ENCODE assay signal across 9 cellular contexts in the genomic region with DNA sequence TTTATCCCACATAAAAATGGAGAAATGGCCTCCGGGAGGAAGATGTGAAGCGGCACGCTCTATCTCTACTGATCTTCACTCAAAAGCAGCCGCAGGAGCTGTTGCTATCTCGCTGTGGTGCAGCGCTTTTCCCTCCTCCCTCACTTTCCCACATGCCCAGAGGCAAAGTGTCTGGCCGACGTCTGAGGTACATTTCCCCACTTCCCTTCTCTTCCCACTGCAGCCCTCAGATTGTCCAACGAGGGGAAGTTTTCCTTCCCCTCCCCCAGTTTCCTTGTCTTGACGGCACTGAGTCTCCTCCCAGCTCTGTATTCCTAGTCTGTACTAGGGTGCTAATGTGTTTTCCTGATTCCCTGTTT. TPM values are rescaled to one million over a fixed set of nuclear protein-coding genes. Genes with fewer than 3 reads are reported as not detected.
DNase-seq lines count a peak whose midpoint lies in the region; ATAC-seq and TF ChIP-seq lines count a peak whose summit lies in the region.
"Had no signal": no experiment of that assay in that cellular context is flagged by ENCODE, and none has a peak within 500 bp of the region (broad histone marks: within the 10 kb centered on the region; RNA-seq: fewer than 3 reads in every experiment).

No MANE protein-coding gene starts in this region.

- H3K4me3 ChIP-seq in right atrium auricular region (peak overlapping the region; percentile 40 to 55), skeletal muscle satellite cell (ENCODE audit: low read length) (peak overlapping the region; percentile 74)
- H3K4me3 ChIP-seq: K562 had no signal

- H3K36me3 Mint-ChIP-seq in activated CD4-positive, alpha-beta memory T cell treated with anti-CD3 and anti-CD28 coated beads for 36 hours: no peaks in the 10 kb centered on the region

- H3K36me3 ChIP-seq in right atrium auricular region (no peaks in the 10 kb centered on the region), skeletal muscle satellite cell (ENCODE audit: insufficient read depth, low read length) (no peaks in the 10 kb centered on the region)

- peak overlapping the region; percentile 62 for H3K9ac ChIP-seq in skeletal muscle satellite cell (ENCODE audit: low read depth, low read length)

- peaks cover 0 to 16% of the 10 kb centered on the region in 2 donors for H3K4me1 ChIP-seq in right atrium auricular region
- H3K4me1 ChIP-seq in skeletal muscle satellite cell (ENCODE audit: control insufficient read depth, insufficient read depth, low read length): peaks cover 8% of the 10 kb centered on the region

- H3K27ac Mint-ChIP-seq in activated CD4-positive, alpha-beta memory T cell treated with anti-CD3 and anti-CD28 coated beads for 36 hours: no peak overlapping the region

- POLR2A ChIA-PET in HEK293T (lab: Yijun Ruan, JAX): interaction anchor here (0.6 kb wide), 1 partner anchor 47 kb away, joined by 3 read pairs; no protein-coding TSS in a partner anchor
- POLR2A ChIA-PET in activated CD4-positive, alpha-beta memory T cell treated with anti-CD3 and anti-CD28 coated beads for 36 hours (lab: Charles Lee): no interaction called here

- peaks cover 0 to 13% of the 10 kb centered on the region in 2 donors for H3K27me3 ChIP-seq in right atrium auricular region
- H3K27me3 ChIP-seq in skeletal muscle satellite cell (ENCODE audit: control insufficient read depth, insufficient read depth, low read length): peaks cover 20% of the 10 kb centered on the region

- in situ Hi-C loops in GM13976 (cut with MboI; ENCODE audit: low sequenced_read_pairs, unreplicated experiment): no loop called here

- H3K4me3 Mint-ChIP-seq in activated CD4-positive, alpha-beta memory T cell treated with anti-CD3 and anti-CD28 coated beads for 36 hours: peak overlapping the region; percentile 62

- H3K9me3 ChIP-seq in right atrium auricular region: no peaks in the 10 kb centered on the region
- no peaks in the 10 kb centered on the region for H3K9me3 ChIP-seq in skeletal muscle satellite cell (replicated peaks; ENCODE audit: low read length)

- DNase-seq in HEK293T (ENCODE audit: extremely low spot score) (peak; percentile 54), right atrium auricular region (ENCODE audit: low spot score) (peak; percentile 62), NCI-H2029 (lab: John Stamatoyannopoulos, UW) (no peak), GM13976 (ENCODE audit: low spot score) (no peak)
- no peak for DNase-seq in activated CD4-positive, alpha-beta memory T cell treated with anti-CD3 and anti-CD28 coated beads for 36 hours

- intact Hi-C loops in activated CD4-positive, alpha-beta memory T cell treated with anti-CD3 and anti-CD28 coated beads for 36 hours (cut with micrococcal nuclease): loop anchor here (10.0 kb wide), 1 partner anchor 102 kb away; no protein-coding TSS in a partner anchor

- ATAC-seq in HG03342 (IDR thresholded peaks at IDR 0.05; ENCODE audit: unreplicated experiment) (no peak), HG03378 (IDR thresholded peaks at IDR 0.05; ENCODE audit: unreplicated experiment) (no peak)
- ATAC-seq: K562 had no signal

- TF ChIP-seq CTCF in right atrium auricular region (IDR thresholded peaks at IDR 0.05) (no peak), GM13976 (IDR thresholded peaks at IDR 0.05; ENCODE audit: borderline replicate concordance, control extremely low read depth, extremely low read depth, insufficient read depth, missing control alignments) (no peak)

- H3K27ac ChIP-seq in right atrium auricular region: no peak overlapping the region

- CTCF ChIA-PET in HEK293T (lab: Yijun Ruan, JAX): interaction anchor here (1.0 kb wide), 1 partner anchor 10 kb away, joined by 3 read pairs; no protein-coding TSS in a partner anchor
- CTCF ChIA-PET in activated CD4-positive, alpha-beta memory T cell treated with anti-CD3 and anti-CD28 coated beads for 36 hours (lab: Charles Lee): no interaction called here

- H3K9me3 Mint-ChIP-seq in activated CD4-positive, alpha-beta memory T cell treated with anti-CD3 and anti-CD28 coated beads for 36 hours: no peaks in the 10 kb centered on the region

- peaks cover 11% of the 10 kb centered on the region for H3K4me1 Mint-ChIP-seq in activated CD4-positive, alpha-beta memory T cell treated with anti-CD3 and anti-CD28 coated beads for 36 hours (ENCODE audit: low read depth)

- peak overlapping the region; percentile 90 for H3K4me2 ChIP-seq in skeletal muscle satellite cell (ENCODE audit: low read length)

- peaks cover 46% of the 10 kb centered on the region for H3K27me3 Mint-ChIP-seq in activated CD4-positive, alpha-beta memory T cell treated with anti-CD3 and anti-CD28 coated beads for 36 hours

TF ChIP-seq in HEK293T, 16 proteins besides CTCF, POLR2A, EP300 and RAD21:
- no peak for TF ChIP-seq CTBP1 (IDR thresholded peaks at IDR 0.05; ENCODE audit: borderline replicate concordance)
- TF ChIP-seq FOXM1 (IDR thresholded peaks at IDR 0.05; ENCODE audit: borderline replicate concordance): no peak
- TF ChIP-seq HDGF (IDR thresholded peaks at IDR 0.05; ENCODE audit: borderline replicate concordance): no peak
- no peak for TF ChIP-seq TARDBP (IDR thresholded peaks at IDR 0.05)
- no peak for TF ChIP-seq LEF1 (IDR thresholded peaks at IDR 0.05; ENCODE audit: borderline replicate concordance)
- no peak for TF ChIP-seq FOXA1 (IDR thresholded peaks at IDR 0.05)
- no peak for TF ChIP-seq ZNF384 (IDR thresholded peaks at IDR 0.05)
- TF ChIP-seq L3MBTL2 (conservative IDR thresholded peaks at IDR 0.05): no peak; the same call in 1 of the 2 replicates
- TF ChIP-seq, protein P1, sequence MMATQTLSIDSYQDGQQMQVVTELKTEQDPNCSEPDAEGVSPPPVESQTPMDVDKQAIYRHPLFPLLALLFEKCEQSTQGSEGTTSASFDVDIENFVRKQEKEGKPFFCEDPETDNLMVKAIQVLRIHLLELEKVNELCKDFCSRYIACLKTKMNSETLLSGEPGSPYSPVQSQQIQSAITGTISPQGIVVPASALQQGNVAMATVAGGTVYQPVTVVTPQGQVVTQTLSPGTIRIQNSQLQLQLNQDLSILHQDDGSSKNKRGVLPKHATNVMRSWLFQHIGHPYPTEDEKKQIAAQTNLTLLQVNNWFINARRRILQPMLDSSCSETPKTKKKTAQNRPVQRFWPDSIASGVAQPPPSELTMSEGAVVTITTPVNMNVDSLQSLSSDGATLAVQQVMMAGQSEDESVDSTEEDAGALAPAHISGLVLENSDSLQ (IDR thresholded peaks at IDR 0.05): no peak
- no peak for TF ChIP-seq SUZ12 (IDR thresholded peaks at IDR 0.05)
- no peak for TF ChIP-seq FOXK2 (IDR thresholded peaks at IDR 0.05)

RNA-seq across cellular contexts. Expression of a gene that starts 0.7 kb away (rescaled TPM):
- total RNA-seq in activated CD4-positive, alpha-beta memory T cell treated with anti-CD3 and anti-CD28 coated beads for 36 hours: not detected
- under 1 TPM; 0.26 to 0.59 TPM for total RNA-seq in right atrium auricular region
- total RNA-seq in skeletal muscle satellite cell (2012; rRNA removed): 0.51 TPM in 1 of 2 replicates, not detected in the other

Comparison
In these comparisons a context has a peak if more than half of its experiments do, and no peak if none do; other contexts are left out.
1. DNase-seq: peak in HEK293T (single experiment) and right atrium auricular region (single experiment); none in activated CD4-positive, alpha-beta memory T cell treated with anti-CD3 and anti-CD28 coated beads for 36 hours (single experiment), NCI-H2029 (single experiment) and GM13976 (single experiment).